14 cellular contexts compared by ENCODE assay signal in the genomic region with DNA sequence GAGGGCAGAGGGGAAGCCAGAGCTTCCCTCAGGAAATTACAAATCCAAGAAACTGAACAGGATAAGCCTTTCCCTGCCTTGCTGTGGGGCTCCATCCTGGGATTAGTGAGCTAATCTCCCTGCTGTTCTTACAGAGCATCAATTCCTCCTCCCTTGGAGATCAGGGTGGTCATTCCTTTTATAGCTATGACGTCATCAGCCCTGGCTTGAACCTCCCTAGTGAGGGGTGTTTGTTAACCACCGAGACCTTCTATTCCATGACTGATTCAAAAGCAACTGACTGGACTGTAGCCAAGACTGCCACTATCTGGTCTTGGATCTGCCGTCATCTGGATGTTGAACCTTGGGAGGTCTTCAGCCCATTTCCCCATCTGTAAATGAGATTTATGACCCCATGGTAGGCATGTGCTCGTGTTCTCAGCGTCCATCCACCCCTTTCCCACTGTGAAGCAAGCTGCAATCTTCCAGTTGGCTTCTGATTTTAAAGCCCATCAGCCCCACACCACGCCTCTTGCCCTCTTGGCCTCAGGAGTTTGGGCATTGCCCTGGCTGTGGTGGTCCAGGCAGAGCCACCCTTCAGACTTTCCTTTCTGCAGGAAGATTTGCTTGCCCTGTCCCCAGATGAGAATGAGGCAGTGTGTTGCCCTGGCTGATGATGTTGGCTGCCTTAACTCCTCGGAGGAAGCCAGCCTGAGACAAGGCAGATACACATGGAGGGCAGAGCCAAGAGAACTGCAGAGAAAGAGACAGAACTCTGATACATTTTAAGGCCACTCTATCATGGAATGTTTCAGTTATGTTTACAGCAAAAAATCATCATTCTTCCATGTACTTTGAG. TPM values are rescaled to one million over a fixed set of nuclear protein-coding genes. Genes with fewer than 3 reads are reported as not detected.
DNase-seq lines count a peak whose midpoint lies in the region; ATAC-seq and TF ChIP-seq lines count a peak whose summit lies in the region.
"Had no signal": no experiment of that assay in that cellular context is flagged by ENCODE, and none has a peak within 500 bp of the region (broad histone marks: within the 10 kb centered on the region; RNA-seq: fewer than 3 reads in every experiment).

No MANE protein-coding gene starts in this region.

- no peak overlapping the region for H4K12ac ChIP-seq in trophoblast cell (ENCODE audit: low read depth, low read length)

- no peak overlapping the region for H3K4me2 ChIP-seq in trophoblast cell (ENCODE audit: low read length)

- H3K23ac ChIP-seq in trophoblast cell (ENCODE audit: low read length), result no peak overlapping the region

- H3K27me3 ChIP-seq in trophoblast cell (ENCODE audit: insufficient read depth, low read length), result no peaks in the 10 kb centered on the region
- H3K27me3 ChIP-seq in CD8-positive, alpha-beta memory T cell (ENCODE audit: insufficient read depth, low read length, poor library complexity, severe bottlenecking), result no peaks in the 10 kb centered on the region

- ATAC-seq in HG02571 (IDR thresholded peaks at IDR 0.05; ENCODE audit: unreplicated experiment), result no peak

- H3K9me3 Mint-ChIP-seq in CD8-positive, alpha-beta memory T cell, result no peaks in the 10 kb centered on the region
- H3K9me3 Mint-ChIP-seq: activated naive CD4-positive, alpha-beta T cell treated with anti-CD3 and anti-CD28 coated beads, Interleukin-2, amount 10 ng/mL, durations not matched to agents 7 days and 5 days; stimulated activated naive CD8-positive, alpha-beta T cell treated with anti-CD3 and anti-CD28 coated beads, Interleukin-15, Interleukin-2, amounts not matched to agents 100 ng/mL and 50 ng/mL, for 24 hours; T-helper 2 cell treated with Interferon-gamma antibody and Interleukin-4, amounts not matched to agents 5 μg/mL and 100 μg/mL, for 36 hours had no signal

- no peak overlapping the region for H3K4me3 Mint-ChIP-seq in CD8-positive, alpha-beta memory T cell
- H3K4me3 Mint-ChIP-seq: activated naive CD4-positive, alpha-beta T cell treated with anti-CD3 and anti-CD28 coated beads, Interleukin-2, amount 10 ng/mL, durations not matched to agents 7 days and 5 days; stimulated activated naive CD8-positive, alpha-beta T cell treated with anti-CD3 and anti-CD28 coated beads, Interleukin-15, Interleukin-2, amounts not matched to agents 100 ng/mL and 50 ng/mL, for 24 hours; T-helper 2 cell treated with Interferon-gamma antibody and Interleukin-4, amounts not matched to agents 5 μg/mL and 100 μg/mL, for 36 hours had no signal

- no peak overlapping the region for H3K4ac ChIP-seq in trophoblast cell (ENCODE audit: low read depth, low read length)

- H3K36me3 ChIP-seq in trophoblast cell (ENCODE audit: control insufficient read depth in 1 of 2, insufficient read depth in 2 of 2, low read length in 2 of 2), result no peaks in the 10 kb centered on the region
- H3K36me3 ChIP-seq in CD8-positive, alpha-beta memory T cell (ENCODE audit: insufficient read depth, low read length), result no peaks in the 10 kb centered on the region

- H3K27me3 Mint-ChIP-seq in CD8-positive, alpha-beta memory T cell, result peaks cover 33 to 57% of the 10 kb centered on the region in 2 donors

- H2AFZ ChIP-seq in trophoblast cell (ENCODE audit: insufficient read depth, low read length, poor library complexity), result peak overlapping the region; percentile 53

- H3K9ac ChIP-seq in trophoblast cell (ENCODE audit: low read length), result no peak overlapping the region

- H3K14ac ChIP-seq in trophoblast cell (ENCODE audit: low read length), result peak overlapping the region; percentile 9

- peak overlapping the region; percentile 15 for H2BK12ac ChIP-seq in trophoblast cell (ENCODE audit: low read length)

- H3K79me2 ChIP-seq in trophoblast cell (ENCODE audit: control insufficient read depth, insufficient read depth, low read length, poor library complexity), result no peaks in the 10 kb centered on the region

- peaks cover 3 to 13% (median 5%) of the 10 kb centered on the region in 3 donors for H3K4me1 Mint-ChIP-seq in CD8-positive, alpha-beta memory T cell
- H3K4me1 Mint-ChIP-seq: activated naive CD4-positive, alpha-beta T cell treated with anti-CD3 and anti-CD28 coated beads, Interleukin-2, amount 10 ng/mL, durations not matched to agents 7 days and 5 days had no signal

- no peak overlapping the region for H3K27ac Mint-ChIP-seq in CD8-positive, alpha-beta memory T cell
- H3K27ac Mint-ChIP-seq: activated naive CD4-positive, alpha-beta T cell treated with anti-CD3 and anti-CD28 coated beads, Interleukin-2, amount 10 ng/mL, durations not matched to agents 7 days and 5 days; stimulated activated naive CD8-positive, alpha-beta T cell treated with anti-CD3 and anti-CD28 coated beads, Interleukin-15, Interleukin-2, amounts not matched to agents 100 ng/mL and 50 ng/mL, for 24 hours; T-helper 2 cell treated with Interferon-gamma antibody and Interleukin-4, amounts not matched to agents 5 μg/mL and 100 μg/mL, for 36 hours had no signal

- WGBS in trophoblast cell (ENCODE audit: extremely low coverage, insufficient coverage, insufficient read length), result no CpG with 5 or more reads among the region's 7 CpGs

- H3K9me3 ChIP-seq in trophoblast cell (ENCODE audit: insufficient read depth, low read depth, low read length), result no peaks in the 10 kb centered on the region
- H3K9me3 ChIP-seq in CD8-positive, alpha-beta memory T cell (ENCODE audit: low read length), result no peaks in the 10 kb centered on the region

- POLR2A ChIA-PET in CD8-positive, alpha-beta memory T cell (lab: Charles Lee), result no interaction called here

- H2BK5ac ChIP-seq in trophoblast cell (ENCODE audit: low read depth, low read length, poor library complexity), result no peak overlapping the region

- H3K18ac ChIP-seq in trophoblast cell (ENCODE audit: low read length), result no peak overlapping the region

- H3K27ac ChIP-seq in trophoblast cell (ENCODE audit: low read depth, low read length), result no peak overlapping the region
- H3K27ac ChIP-seq in CD8-positive, alpha-beta memory T cell (ENCODE audit: low read depth, low read length), result no peak overlapping the region

- peak; percentile 84 for DNase-seq in Daoy (ENCODE audit: low read depth)
- DNase-seq in RPMI7951 (ENCODE audit: low read depth), result peak; percentile 87
- DNase-seq in fibroblast of the aortic adventitia (ENCODE audit: low read depth), result peak; percentile 77
- no peak for DNase-seq in trophoblast cell
- no peak for DNase-seq in NCI-H526 treated with DMSO at 0.1 percent for 48 hours (lab: John Stamatoyannopoulos, UW)
- no peak for DNase-seq in CD8-positive, alpha-beta memory T cell
- DNase-seq in globus pallidus (ENCODE audit: low spot score), result no peak
- DNase-seq: activated naive CD4-positive, alpha-beta T cell treated with anti-CD3 and anti-CD28 coated beads, Interleukin-2, amount 10 ng/mL, durations not matched to agents 7 days and 5 days; foreskin melanocyte; NCI-H1694 treated with DMSO at 0.1 percent for 48 hours; retina had no signal

- H4K91ac ChIP-seq in trophoblast cell (ENCODE audit: low read depth, low read length), result no peak overlapping the region

- peaks cover 6% of the 10 kb centered on the region for H3K79me1 ChIP-seq in trophoblast cell (ENCODE audit: low read length)

- no peak for TF ChIP-seq CTCF in fibroblast of the aortic adventitia (IDR thresholded peaks at IDR 0.05; ENCODE audit: insufficient read depth, low read length)

- peaks cover 14 to 17% of the 10 kb centered on the region in 2 experiments for H3K4me1 ChIP-seq in trophoblast cell (ENCODE audit: control insufficient read depth in 1 of 2, insufficient read depth in 2 of 2, low read length in 2 of 2)
- H3K4me1 ChIP-seq in CD8-positive, alpha-beta memory T cell (ENCODE audit: insufficient read depth, low read length), result no peaks in the 10 kb centered on the region

- no peak overlapping the region for H4K8ac ChIP-seq in trophoblast cell (ENCODE audit: low read depth, low read length)

- H3K4me3 ChIP-seq in fibroblast of the aortic adventitia (ENCODE audit: low read depth, low read length) (no peak overlapping the region), trophoblast cell (ENCODE audit: low read depth, low read length) (no peak overlapping the region)
- H3K4me3 ChIP-seq in CD8-positive, alpha-beta memory T cell (ENCODE audit: low read length), result no peak overlapping the region

- CTCF ChIA-PET in CD8-positive, alpha-beta memory T cell (lab: Charles Lee), result interaction anchor here (1.3 kb wide), 1 partner anchor 127 kb away, joined by 4 read pairs; no protein-coding TSS in a partner anchor

- H2AK5ac ChIP-seq in trophoblast cell (ENCODE audit: low read length), result peak overlapping the region; percentile 53

- H3K36me3 Mint-ChIP-seq in CD8-positive, alpha-beta memory T cell, result no peaks in the 10 kb centered on the region
- H3K36me3 Mint-ChIP-seq: activated naive CD4-positive, alpha-beta T cell treated with anti-CD3 and anti-CD28 coated beads, Interleukin-2, amount 10 ng/mL, durations not matched to agents 7 days and 5 days had no signal

- peak overlapping the region; percentile 56 for H2BK120ac ChIP-seq in trophoblast cell (ENCODE audit: insufficient read depth, low read length, poor library complexity)

RNA-seq across cellular contexts. Expression of a gene that starts 59.6 kb away (rescaled TPM):
- 317 and 318 TPM in 2 replicates for total RNA-seq in Daoy (2014; rRNA removed; shearing (Covaris generic))
- 228 and 231 TPM in 2 replicates for total RNA-seq in RPMI7951 (2014; rRNA removed; shearing (Covaris generic))
- 94.0 and 114 TPM in 2 replicates for total RNA-seq in fibroblast of the aortic adventitia (ENCODE audit: low replicate concordance)
- polyA plus RNA-seq in trophoblast cell (2013), result 427 and 440 TPM in 2 replicates
- 10 to 100 TPM; 52.7 to 53.3 TPM for total RNA-seq in CD8-positive, alpha-beta memory T cell
- polyA plus RNA-seq in CD8-positive, alpha-beta memory T cell, result 47.4 TPM

Comparison
In these comparisons a context has a peak if more than half of its experiments do, and no peak if none do; other contexts are left out.
1. DNase-seq: peak in Daoy (single experiment), RPMI7951 (single experiment) and fibroblast of the aortic adventitia (single experiment); none in trophoblast cell (0 of 2), NCI-H526 treated with DMSO at 0.1 percent for 48 hours (single experiment), CD8-positive, alpha-beta memory T cell (0 of 5) and globus pallidus (single experiment).